ENCODE assay signal across 1 cellular context in genomic region chr17:59330314-59330942, GRCh38.
TF ChIP-seq lines count a peak whose summit lies in the region.

No MANE protein-coding gene starts in this region.

TF ChIP-seq in IMR-90, 13 proteins besides CTCF, POLR2A, EP300 and RAD21 (continued from another document):
- no peak for TF ChIP-seq CHD1 (IDR thresholded peaks at IDR 0.05; ENCODE audit: low read depth, low read length)
